16 cellular contexts compared by ENCODE assay signal in genomic region chr2:227853204-227853629, GRCh38. TPM values are rescaled to one million over a fixed set of nuclear protein-coding genes. Genes with fewer than 3 reads are reported as not detected.
DNase-seq lines count a peak whose midpoint lies in the region; ATAC-seq and TF ChIP-seq lines count a peak whose summit lies in the region.
"Had no signal": no experiment of that assay in that cellular context is flagged by ENCODE, and none has a peak within 500 bp of the region (broad histone marks: within the 10 kb centered on the region; RNA-seq: fewer than 3 reads in every experiment).

No MANE protein-coding gene starts in this region.

- no peak overlapping the region for H3K9ac ChIP-seq in SK-N-SH

- no peaks in the 10 kb centered on the region for H3K9me3 ChIP-seq in SK-N-SH
- no peaks in the 10 kb centered on the region for H3K9me3 ChIP-seq in upper lobe of left lung
- H3K9me3 ChIP-seq: HAP-1 had no signal

- H3K36me3 ChIP-seq in SK-N-SH (replicated peaks in 1 of 2; ENCODE audit: control insufficient read depth in 1 of 2, insufficient read depth in 2 of 2, low read length in 1 of 2) (no peaks in the 10 kb centered on the region), upper lobe of left lung (no peaks in the 10 kb centered on the region)
- H3K36me3 ChIP-seq: HAP-1 had no signal

- H3K27me3 ChIP-seq in SK-N-SH (ENCODE audit: insufficient read depth) (no peaks in the 10 kb centered on the region), upper lobe of left lung (no peaks in the 10 kb centered on the region)

- ATAC-seq in upper lobe of left lung (ENCODE audit: low FRiP score in 2 of 2), result peak; percentile 63 to 69

- H3K79me2 ChIP-seq in SK-N-SH (ENCODE audit: insufficient read depth), result no peaks in the 10 kb centered on the region

- H4K20me1 ChIP-seq in SK-N-SH (ENCODE audit: insufficient read depth), result no peaks in the 10 kb centered on the region

- H2AFZ ChIP-seq in SK-N-SH (ENCODE audit: low read depth), result no peak overlapping the region

- in situ Hi-C loops in G401 (cut with HindIII; ENCODE audit: low sequenced_read_pairs), result no loop called here

- DNase-seq in DMS53 (lab: John Stamatoyannopoulos, UW) (peak; percentile 43), DMS53 treated with DMSO at 0.1 percent for 48 hours (lab: John Stamatoyannopoulos, UW; ENCODE audit: unreplicated experiment) (no peak), SK-N-SH (no peak), fibroblast of pulmonary artery (ENCODE audit: low read depth) (peak; percentile 93), upper lobe of left lung (peak in 1 of 2 donors; percentile 47), G401 (ENCODE audit: low spot score) (no peak), coronary artery (ENCODE audit: low spot score) (no peak)
- DNase-seq in stimulated activated CD8-positive, alpha-beta memory T cell treated with anti-CD3 and anti-CD28 coated beads, Interleukin-4, amount 100 ng/mL, for 48 hours, result no peak
- DNase-seq: activated naive CD8-positive, alpha-beta T cell treated with anti-CD3 and anti-CD28 coated beads, Interleukin-2, amount 10 ng/mL, durations not matched to agents 7 days and 5 days; NK-92 treated with Interleukin-12 subunit alpha and Interleukin-12 subunit beta, amount 100 ng/mL, for 24 hours; T-helper 2 cell had no signal

- peak in 1 of 2 experiments; percentile 79; a peak in 2 of 4 replicates for TF ChIP-seq EP300 in SK-N-SH (IDR thresholded peaks at IDR 0.05; ENCODE audit: borderline replicate concordance in 1 of 2, low read depth in 1 of 2, low read length in 1 of 2)
- TF ChIP-seq EP300 in upper lobe of left lung (IDR thresholded peaks at IDR 0.05), result no peak

- POLR2A ChIA-PET in SK-N-SH (lab: Yijun Ruan, JAX), result no interaction called here

- H3K27ac ChIP-seq in SK-N-SH (ENCODE audit: low read depth in 2 of 2, low read length in 1 of 2), result peak overlapping the region in 1 of 2 experiments; percentile 60; a peak in 2 of 4 replicates
- H3K27ac ChIP-seq in upper lobe of left lung, result peak overlapping the region in 3 of 4 donors; percentile 40 to 54 (median 52)
- H3K27ac ChIP-seq in coronary artery, result no peak overlapping the region

- H3K4me1 ChIP-seq in SK-N-SH (ENCODE audit: control insufficient read depth in 1 of 2, insufficient read depth in 2 of 2, low read depth in 1 of 2, low read length in 1 of 2) (peaks cover 0 to 12% of the 10 kb centered on the region in 2 experiments; a peak in 1 of 4 replicates), upper lobe of left lung (peaks cover 0 to 9% (median 3%) of the 10 kb centered on the region in 4 donors)
- H3K4me1 ChIP-seq: HAP-1 had no signal

- H3K4me3 ChIP-seq in SK-N-SH (ENCODE audit: low read depth in 2 of 2, low read length in 1 of 2) (no peak overlapping the region), fibroblast of pulmonary artery (replicated peaks; ENCODE audit: low read depth, low read length) (no peak overlapping the region), upper lobe of left lung (no peak overlapping the region), coronary artery (no peak overlapping the region)
- H3K4me3 ChIP-seq: HAP-1 had no signal

- no peak for TF ChIP-seq RAD21 in SK-N-SH (IDR thresholded peaks at IDR 0.05; ENCODE audit: low read length)

- H3K9me2 ChIP-seq in SK-N-SH, result no peaks in the 10 kb centered on the region

- H3K4me2 ChIP-seq in SK-N-SH, result peak overlapping the region; percentile 30; the same call in 1 of the 2 replicates

- TF ChIP-seq POLR2A in upper lobe of left lung (IDR thresholded peaks at IDR 0.05), result no peak

- H3F3A ChIP-seq in SK-N-SH (replicated peaks; ENCODE audit: insufficient read depth), result no peaks in the 10 kb centered on the region

- WGBS in SK-N-SH (ENCODE audit: low lambda C conversion rate), result 43% methylated on average over 4 of the region's 4 CpGs
- 55 to 58% methylated on average over 3 to 4 of the region's 4 CpGs for WGBS in upper lobe of left lung, 2 donors

- TF ChIP-seq CTCF in SK-N-SH (IDR thresholded peaks at IDR 0.05) (no peak), fibroblast of pulmonary artery (IDR thresholded peaks at IDR 0.05; ENCODE audit: low read length, missing control alignments) (no peak), upper lobe of left lung (IDR thresholded peaks at IDR 0.05) (no peak), coronary artery (IDR thresholded peaks at IDR 0.05) (no peak)

- CTCF ChIA-PET in SK-N-SH (lab: Yijun Ruan, JAX), result interaction anchor here (1.1 to 1.6 kb wide), 3 partner anchors 9 to 37 kb away, joined by 3 to 4 read pairs (median 3); no protein-coding TSS in a partner anchor

TF ChIP-seq in SK-N-SH, 30 proteins besides CTCF, POLR2A, EP300 and RAD21:
- 0 out of 2 replicates have a peak, but pooled peaks have one; percentile 20 for TF ChIP-seq MAX (IDR thresholded peaks at IDR 0.05; ENCODE audit: low read depth)
- TF ChIP-seq IRF3 (IDR thresholded peaks at IDR 0.05; ENCODE audit: low read depth, low read length), result no peak
- no peak for TF ChIP-seq RXRA (IDR thresholded peaks at IDR 0.05; ENCODE audit: borderline replicate concordance, low read depth)
- TF ChIP-seq GATA2 (CRISPR knock-in tag; IDR thresholded peaks at IDR 0.05), result no peak
- TF ChIP-seq TCF12 (IDR thresholded peaks at IDR 0.05), result peak; percentile 85
- TF ChIP-seq FOXJ3 (CRISPR knock-in tag; IDR thresholded peaks at IDR 0.05), result no peak
- peak; percentile 50 for TF ChIP-seq JUND (IDR thresholded peaks at IDR 0.05)
- peak; percentile 44; the same call in 1 of the 2 replicates for TF ChIP-seq TEAD4 (IDR thresholded peaks at IDR 0.05; ENCODE audit: borderline replicate concordance, insufficient read depth)
- peak; percentile 89 for TF ChIP-seq NFIC (IDR thresholded peaks at IDR 0.05; ENCODE audit: borderline replicate concordance)
- peak; percentile 49 for TF ChIP-seq PBX3 (IDR thresholded peaks at IDR 0.05)
- TF ChIP-seq USF1 (IDR thresholded peaks at IDR 0.05; ENCODE audit: borderline replicate concordance, low read depth), result no peak
- TF ChIP-seq MEF2A (IDR thresholded peaks at IDR 0.05; ENCODE audit: borderline replicate concordance, low read depth), result peak; percentile 43; the same call in 1 of the 2 replicates
- peak; percentile 39; the same call in 1 of the 2 replicates for TF ChIP-seq POLR2AphosphoS5 (IDR thresholded peaks at IDR 0.05; ENCODE audit: low read depth, low read length)
- TF ChIP-seq CHD2 (IDR thresholded peaks at IDR 0.05; ENCODE audit: low read length, partially characterized antibody), result no peak

RNA-seq across cellular contexts. Expression of gene DAW1, which starts 18.2 kb away (rescaled TPM):
- 1.2 and 2.4 TPM in 2 replicates for polyA plus RNA-seq in SK-N-SH (2012; rRNA removed)
- polyA plus RNA-seq in SK-N-SH (2012; cell fraction: cytosol; rRNA removed), result 2.4 TPM in 2 replicates
- 0.94 and 1.8 TPM in 2 replicates for polyA plus RNA-seq in SK-N-SH (2012; cell fraction: nucleus; rRNA removed)
- 10 to 100 TPM in 1 of 6 donors, 1 to 10 TPM in 4, under 1 TPM in 1; 0.66 to 18.7 (median 4.5) TPM for total RNA-seq in upper lobe of left lung
- not detected in 2 replicates for total RNA-seq in G401 (2014; rRNA removed; shearing (Covaris generic))
- total RNA-seq: activated CD8-positive, alpha-beta memory T cell treated with anti-CD3 and anti-CD28 coated beads for 36 hours; activated naive CD8-positive, alpha-beta T cell treated with anti-CD3 and anti-CD28 coated beads, Interleukin-2, amount 10 ng/mL, durations not matched to agents 7 days and 5 days; liver had no signal
- polyA plus RNA-seq: liver had no signal

RNA-seq across cellular contexts. Expression of gene CCL20, which starts 39.6 kb away (rescaled TPM):
- 0.12 TPM in 1 of 2 replicates, not detected in the other for polyA plus RNA-seq in SK-N-SH (2012; rRNA removed)
- 0.29 and 0.40 TPM in 2 replicates for polyA plus RNA-seq in SK-N-SH (2012; cell fraction: cytosol; rRNA removed)
- polyA plus RNA-seq in SK-N-SH (2012; cell fraction: nucleus; rRNA removed), result 0.19 and 0.21 TPM in 2 replicates
- total RNA-seq in upper lobe of left lung, result 1 to 10 TPM in 4 of 6 donors, under 1 TPM in 1, not detected in 1; 0.66 to 8.6 (median 3.8) TPM
- not detected in 2 replicates for total RNA-seq in G401 (2014; rRNA removed; shearing (Covaris generic))
- total RNA-seq: A673; activated naive CD8-positive, alpha-beta T cell treated with anti-CD3 and anti-CD28 coated beads, Interleukin-2, amount 10 ng/mL, durations not matched to agents 7 days and 5 days; endothelial cell of umbilical vein had no signal

Comparison
In these comparisons a context has a peak if more than half of its experiments do, and no peak if none do; other contexts are left out.
1. DNase-seq: peak in DMS53 (single experiment) and fibroblast of pulmonary artery (single experiment); none in DMS53 treated with DMSO at 0.1 percent for 48 hours (single experiment), SK-N-SH (single experiment), G401 (single experiment), stimulated activated CD8-positive, alpha-beta memory T cell treated with anti-CD3 and anti-CD28 coated beads, Interleukin-4, amount 100 ng/mL, for 48 hours (single experiment) and coronary artery (single experiment).
2. H3K27ac ChIP-seq: peak in upper lobe of left lung (3 of 4); none in coronary artery (0 of 2).